Comparison of ENCODE assay signal across 9 cellular contexts in genomic region chr5:96651948-96652753, GRCh38. TPM values are rescaled to one million over a fixed set of nuclear protein-coding genes. Genes with fewer than 3 reads are reported as not detected.
A peak's percentile ranks its signal among the peaks of the same experiment; 100 is the strongest.
DNase-seq lines count a peak whose midpoint lies in the region; ATAC-seq, FAIRE-seq and TF ChIP-seq lines count a peak whose summit lies in the region.
"Had no signal": no experiment of that assay in that cellular context is flagged by ENCODE, and none has a peak within 500 bp of the region (broad histone marks: within the 10 kb centered on the region; RNA-seq: fewer than 3 reads in every experiment).

No MANE protein-coding gene starts in this region.

- H3K27me3 Mint-ChIP-seq in astrocyte (ENCODE audit: low read depth, unreplicated experiment) (peaks cover 3% of the 10 kb centered on the region), mesothelial cell of epicardium (ENCODE audit: low read depth) (no peaks in the 10 kb centered on the region)

- H3K4me3 ChIP-seq in LNCaP clone FGC (ENCODE audit: low read depth, low read length) (no peak overlapping the region), astrocyte (ENCODE audit: insufficient read depth, low read depth, low read length) (no peak overlapping the region)

- H3K4me3 Mint-ChIP-seq in astrocyte (ENCODE audit: unreplicated experiment), result no peak overlapping the region
- H3K4me3 Mint-ChIP-seq in mesothelial cell of epicardium, result no peak overlapping the region
- H3K4me3 Mint-ChIP-seq: activated CD4-positive, alpha-beta memory T cell treated with anti-CD3 and anti-CD28 coated beads for 36 hours had no signal

- H2AFZ ChIP-seq in astrocyte (ENCODE audit: low read depth, low read length), result no peak overlapping the region

- H3K27ac Mint-ChIP-seq in astrocyte (ENCODE audit: unreplicated experiment), result no peak overlapping the region
- H3K27ac Mint-ChIP-seq in mesothelial cell of epicardium, result peak overlapping the region; percentile 75
- H3K27ac Mint-ChIP-seq: activated CD4-positive, alpha-beta memory T cell treated with anti-CD3 and anti-CD28 coated beads for 36 hours had no signal

- DNase-seq in DMS 273 (lab: John Stamatoyannopoulos, UW; ENCODE audit: unreplicated experiment), result peak; percentile 31
- DNase-seq in DMS 273 treated with DMSO at 0.1 percent for 48 hours (lab: John Stamatoyannopoulos, UW), result no peak
- DNase-seq in LNCaP clone FGC (ENCODE audit: low read depth), result no peak
- DNase-seq in astrocyte (ENCODE audit: low read depth), result no peak
- DNase-seq in mesothelial cell of epicardium (ENCODE audit: low spot score in 2 of 2, unreplicated experiment in 2 of 2), result no peak
- DNase-seq in NCI-H2107 (lab: John Stamatoyannopoulos, UW), result no peak
- DNase-seq: activated CD4-positive, alpha-beta memory T cell treated with anti-CD3 and anti-CD28 coated beads for 36 hours had no signal

- no peaks in the 10 kb centered on the region for H4K20me1 ChIP-seq in astrocyte (ENCODE audit: insufficient read depth, low read length)

- H3K9ac ChIP-seq in astrocyte (ENCODE audit: low read length), result no peak overlapping the region

- no peaks in the 10 kb centered on the region for H3K36me3 Mint-ChIP-seq in astrocyte (ENCODE audit: low read depth, unreplicated experiment)
- no peaks in the 10 kb centered on the region for H3K36me3 Mint-ChIP-seq in mesothelial cell of epicardium
- H3K36me3 Mint-ChIP-seq: activated CD4-positive, alpha-beta memory T cell treated with anti-CD3 and anti-CD28 coated beads for 36 hours had no signal

- peak overlapping the region; percentile 14 for H3K4me2 ChIP-seq in astrocyte (ENCODE audit: low read length)

- H3K9me3 Mint-ChIP-seq in astrocyte (ENCODE audit: unreplicated experiment), result peaks cover 2% of the 10 kb centered on the region
- H3K9me3 Mint-ChIP-seq in mesothelial cell of epicardium, result no peaks in the 10 kb centered on the region
- H3K9me3 Mint-ChIP-seq: activated CD4-positive, alpha-beta memory T cell treated with anti-CD3 and anti-CD28 coated beads for 36 hours had no signal

- H3K79me2 ChIP-seq in astrocyte (ENCODE audit: insufficient read depth, low read length), result no peaks in the 10 kb centered on the region

- peaks cover 29% of the 10 kb centered on the region for H3K4me1 ChIP-seq in astrocyte (ENCODE audit: insufficient read depth, low read length)

- peaks cover 44% of the 10 kb centered on the region for H3K4me1 Mint-ChIP-seq in astrocyte (ENCODE audit: low read depth, unreplicated experiment)
- H3K4me1 Mint-ChIP-seq in mesothelial cell of epicardium, result peaks cover 77% of the 10 kb centered on the region

- no peak for FAIRE-seq in astrocyte (lab: Jason Lieb, UNC)

- ATAC-seq in HG03469 (IDR thresholded peaks at IDR 0.05; ENCODE audit: unreplicated experiment) (no peak), GM18517 (IDR thresholded peaks at IDR 0.05; ENCODE audit: unreplicated experiment) (no peak)

- H3K27me3 ChIP-seq in astrocyte (ENCODE audit: insufficient read depth, low read length), result no peaks in the 10 kb centered on the region

- no peaks in the 10 kb centered on the region for H3K36me3 ChIP-seq in astrocyte (ENCODE audit: insufficient read depth, low read length)

- TF ChIP-seq CTCF in LNCaP clone FGC (IDR thresholded peaks at IDR 0.05; ENCODE audit: control insufficient read depth, extremely low read depth, insufficient read depth), result 0 out of 2 replicates have a peak, but pooled peaks have one; percentile 10
- TF ChIP-seq CTCF in astrocyte (IDR thresholded peaks at IDR 0.05; ENCODE audit: insufficient read depth, low read depth, low read length), result peak; percentile 41
- no peak for TF ChIP-seq CTCF in mesothelial cell of epicardium (IDR thresholded peaks at IDR 0.05; ENCODE audit: unreplicated experiment)

- no peaks in the 10 kb centered on the region for H3K9me3 ChIP-seq in astrocyte (ENCODE audit: insufficient read depth, low read depth, low read length)

- no peak overlapping the region for H3K27ac ChIP-seq in astrocyte (ENCODE audit: low read depth, low read length)

RNA-seq across cellular contexts. Expression of gene CAST, which starts 10.0 kb away (rescaled TPM):
- total RNA-seq in astrocyte, result 268 and 287 TPM in 2 replicates
- total RNA-seq in mesothelial cell of epicardium, result 126 to 133 TPM (median 132 TPM) in 3 replicates
